In genomic region chrX:17854069-17854468, GRCh38 we compare ENCODE assay signal across 17 cellular contexts. TPM values are rescaled to one million over a fixed set of nuclear protein-coding genes. Genes with fewer than 3 reads are reported as not detected.
"Had no signal": no experiment of that assay in that cellular context is flagged by ENCODE, and none has a peak within 500 bp of the region (broad histone marks: within the 10 kb centered on the region; RNA-seq: fewer than 3 reads in every experiment).

No MANE protein-coding gene starts in this region.

- H3K4me1 ChIP-seq: colonic mucosa had no signal

- H3K4me3 ChIP-seq: colonic mucosa, heart left ventricle had no signal

- H3K9me3 ChIP-seq: colonic mucosa, heart left ventricle, SK-N-SH had no signal

- FAIRE-seq: keratinocyte had no signal

- H3K36me3 ChIP-seq: colonic mucosa, heart left ventricle, WERI-Rb-1 had no signal

- H3K27me3 ChIP-seq: colonic mucosa had no signal

- DNase-seq: activated CD4-positive, alpha-beta T cell treated with anti-CD3 and anti-CD28 coated beads for 1 hour; activated CD4-positive, alpha-beta T cell treated with anti-CD3 and anti-CD28 coated beads, Interleukin-2, amount 50 U/mL, for 1 hour; activated CD8-positive, alpha-beta T cell treated with anti-CD3 and anti-CD28 coated beads, Interleukin-2, amount 10 ng/mL, durations not matched to agents 7 days and 5 days; activated T-cell treated with anti-CD3 and anti-CD28 coated beads, Interleukin-2, amount 50 U/mL, for 24 hours; aorta; colonic mucosa; dorsolateral prefrontal cortex; heart left ventricle; mesenchymal stem cell; naive B cell; SK-N-SH; stimulated activated CD4-positive, alpha-beta T cell treated with anti-CD3 and anti-CD28 coated beads, Interleukin-4, amount 100 ng/mL, for 24 hours; stimulated activated naive CD4-positive, alpha-beta T cell treated with Interleukin-2 at 50 U/mL for 16 hours; WERI-Rb-1 had no signal

- H3K27ac ChIP-seq: colonic mucosa, dorsolateral prefrontal cortex, WERI-Rb-1 had no signal

- ATAC-seq: activated CD8-positive, alpha-beta T cell treated with anti-CD3 and anti-CD28 coated beads, Interleukin-2, amount 10 ng/mL, durations not matched to agents 7 days and 5 days; activated naive CD4-positive, alpha-beta T cell treated with anti-CD3 and anti-CD28 coated beads, Interleukin-2, amount 50 U/mL, for 72 hours; activated T-helper 17 cell treated with anti-CD3 and anti-CD28 coated beads, Interleukin-2, amount 50 U/mL, for 72 hours had no signal

RNA-seq across cellular contexts. Expression of gene RAI2, which starts 7.0 kb away (rescaled TPM):
- total RNA-seq: activated CD8-positive, alpha-beta T cell treated with anti-CD3 and anti-CD28 coated beads, Interleukin-2, amount 10 ng/mL, durations not matched to agents 7 days and 5 days had no signal
